ENCODE assay signal across 8 cellular contexts in genomic region chr17:79042421-79043190, GRCh38. TPM values are rescaled to one million over a fixed set of nuclear protein-coding genes. Genes with fewer than 3 reads are reported as not detected.
A peak's percentile ranks its signal among the peaks of the same experiment; 100 is the strongest.
DNase-seq lines count a peak whose midpoint lies in the region; ATAC-seq and TF ChIP-seq lines count a peak whose summit lies in the region.

No MANE protein-coding gene starts in this region.

- no TSS peak for BruUV-seq in Panc1 (replicated peaks; lab: Mats Ljungman, UMichigan)

- DNase-seq in 8988T (peak; percentile 74), GM19238 (ENCODE audit: insufficient read length, low spot score) (peak; percentile 37), Panc1 (ENCODE audit: low read depth, low spot score) (no peak), fibroblast of the aortic adventitia (ENCODE audit: low read depth) (peak; percentile 65), posterior cingulate gyrus (peak in 6 of 10 donors; percentile 49 to 90 (median 64)), uterus (peak; percentile 53 to 62)
- DNase-seq in activated T-cell treated with anti-CD3 and anti-CD28 coated beads, Interleukin-2, amount 50 U/mL, for 72 hours = peak; percentile 60 to 74

- no peak for TF ChIP-seq POLR2A in uterus (IDR thresholded peaks at IDR 0.05)

- no peak overlapping the region for H3K27ac ChIP-seq in Panc1 (ENCODE audit: low read length)
- no peak overlapping the region for H3K27ac ChIP-seq in uterus

- peak; percentile 62 for ATAC-seq in Panc1
- ATAC-seq in activated T-cell treated with anti-CD3 and anti-CD28 coated beads, Interleukin-2, amount 50 U/mL, for 72 hours (replicated peaks in 1 of 2) = peak; percentile 48 to 65
- ATAC-seq in GM18873 (IDR thresholded peaks at IDR 0.05; ENCODE audit: low FRiP score, unreplicated experiment) = no peak

- H3K4me1 Mint-ChIP-seq in activated T-cell treated with anti-CD3 and anti-CD28 coated beads, Interleukin-2, amount 50 U/mL, for 72 hours (ENCODE audit: low read depth) = no peaks in the 10 kb centered on the region

- H3K9me3 ChIP-seq in Panc1 (ENCODE audit: control insufficient read depth, insufficient read depth, low read depth, low read length) = no peaks in the 10 kb centered on the region
- no peaks in the 10 kb centered on the region for H3K9me3 ChIP-seq in uterus

- no peak overlapping the region for H3K4me3 Mint-ChIP-seq in activated T-cell treated with anti-CD3 and anti-CD28 coated beads, Interleukin-2, amount 50 U/mL, for 72 hours

- no peaks in the 10 kb centered on the region for H3K4me1 ChIP-seq in Panc1 (ENCODE audit: control insufficient read depth, insufficient read depth, low read length)
- H3K4me1 ChIP-seq in uterus = no peaks in the 10 kb centered on the region

- no peaks in the 10 kb centered on the region for H3K36me3 ChIP-seq in Panc1 (ENCODE audit: control insufficient read depth, insufficient read depth, low read length)
- H3K36me3 ChIP-seq in uterus = no peaks in the 10 kb centered on the region

- peaks cover 16% of the 10 kb centered on the region for H3K27me3 Mint-ChIP-seq in activated T-cell treated with anti-CD3 and anti-CD28 coated beads, Interleukin-2, amount 50 U/mL, for 72 hours (ENCODE audit: low read depth)

- H3K9me3 Mint-ChIP-seq in activated T-cell treated with anti-CD3 and anti-CD28 coated beads, Interleukin-2, amount 50 U/mL, for 72 hours = peaks cover 1 to 5% of the 10 kb centered on the region in 2 donors

- H3K27me3 ChIP-seq in Panc1 (ENCODE audit: control insufficient read depth, insufficient read depth, low read length) (no peaks in the 10 kb centered on the region; the same call in 1 of the 2 replicates), uterus (no peaks in the 10 kb centered on the region)

- peak; percentile 89 for TF ChIP-seq CTCF in Panc1 (IDR thresholded peaks at IDR 0.05)
- TF ChIP-seq CTCF in fibroblast of the aortic adventitia (IDR thresholded peaks at IDR 0.05; ENCODE audit: insufficient read depth, low read length) = peak; percentile 87
- peak; percentile 68 to 83 (median 72) for TF ChIP-seq CTCF in uterus (IDR thresholded peaks at IDR 0.05)

- intact Hi-C loops in Panc1 (cut with micrococcal nuclease; ENCODE audit: unreplicated experiment) (no loop called here), posterior cingulate gyrus (cut with DNase I) (no loop called here), uterus (cut with DNase I; ENCODE audit: low total_unique reads) (no loop called here)

- no peak overlapping the region for H3K27ac Mint-ChIP-seq in activated T-cell treated with anti-CD3 and anti-CD28 coated beads, Interleukin-2, amount 50 U/mL, for 72 hours

- CTCF ChIA-PET in Panc1 (lab: Charles Lee) = no interaction called here

- no peaks in the 10 kb centered on the region for H3K36me3 Mint-ChIP-seq in activated T-cell treated with anti-CD3 and anti-CD28 coated beads, Interleukin-2, amount 50 U/mL, for 72 hours (ENCODE audit: insufficient read depth in 2 of 2)

- in situ Hi-C loops in Panc1 (cut with HindIII; ENCODE audit: low pct_unique_long_range_greater_than_20kb, low sequenced_read_pairs) = no loop called here

- POLR2A ChIA-PET in Panc1 (lab: Charles Lee) = no interaction called here

- no peak overlapping the region for H3K4me3 ChIP-seq in Panc1 (ENCODE audit: low read depth in 2 of 2, low read length in 2 of 2)
- H3K4me3 ChIP-seq in fibroblast of the aortic adventitia (ENCODE audit: low read depth, low read length) = no peak overlapping the region
- no peak overlapping the region for H3K4me3 ChIP-seq in uterus

RNA-seq across cellular contexts. Expression of gene C1QTNF1, which starts 18.6 kb away (rescaled TPM):
- 1.5 TPM for total RNA-seq in Panc1 (2021; ENCODE audit: unreplicated experiment)
- polyA plus RNA-seq in Panc1 (2012; ENCODE audit: insufficient read length) = 1.1 TPM
- under 1 TPM; 0.31 to 0.88 TPM for total RNA-seq in activated T-cell treated with anti-CD3 and anti-CD28 coated beads, Interleukin-2, amount 50 U/mL, for 72 hours
- total RNA-seq in fibroblast of the aortic adventitia (ENCODE audit: low replicate concordance) = 42.1 and 44.3 TPM in 2 replicates
- total RNA-seq in uterus = 10 to 100 TPM in 3 of 4 donors, 1 to 10 TPM in 1; 2.9 to 80.8 (median 39.6) TPM

RNA-seq across cellular contexts. Expression of gene ENGASE, which starts 32.0 kb away (rescaled TPM):
- 32.3 TPM for total RNA-seq in Panc1 (2021; ENCODE audit: unreplicated experiment)
- 20.4 TPM for polyA plus RNA-seq in Panc1 (2012; ENCODE audit: insufficient read length)
- 10 to 100 TPM; 51.4 to 53.0 TPM for total RNA-seq in activated T-cell treated with anti-CD3 and anti-CD28 coated beads, Interleukin-2, amount 50 U/mL, for 72 hours
- 8.4 and 18.6 TPM in 2 replicates for total RNA-seq in fibroblast of the aortic adventitia (ENCODE audit: low replicate concordance)
- total RNA-seq in uterus = 10 to 100 TPM in 3 of 4 donors, 1 to 10 TPM in 1; 3.8 to 63.2 (median 24.6) TPM

RNA-seq across cellular contexts. Expression of gene CANT1, which starts 33.0 kb away (rescaled TPM):
- total RNA-seq in Panc1 (2021; ENCODE audit: unreplicated experiment) = 160 TPM
- polyA plus RNA-seq in Panc1 (2012; ENCODE audit: insufficient read length) = 162 TPM
- total RNA-seq in activated T-cell treated with anti-CD3 and anti-CD28 coated beads, Interleukin-2, amount 50 U/mL, for 72 hours = 10 to 100 TPM; 52.9 to 58.1 TPM
- 33.4 and 53.0 TPM in 2 replicates for total RNA-seq in fibroblast of the aortic adventitia (ENCODE audit: low replicate concordance)
- total RNA-seq in uterus = 10 to 100 TPM in 3 of 4 donors, 1 to 10 TPM in 1; 9.2 to 40.6 (median 21.5) TPM
